ENCODE assay signal across 21 cellular contexts in genomic region chr13:75418186-75418843, GRCh38.
DNase-seq lines count a peak whose midpoint lies in the region; ATAC-seq, FAIRE-seq and TF ChIP-seq lines count a peak whose summit lies in the region.
"Had no signal": no experiment of that assay in that cellular context is flagged by ENCODE, and none has a peak within 500 bp of the region (broad histone marks: within the 10 kb centered on the region; RNA-seq: fewer than 3 reads in every experiment).

No MANE protein-coding gene starts in this region.

- H3K27me3 ChIP-seq in heart right ventricle (no peaks in the 10 kb centered on the region), pancreas (no peaks in the 10 kb centered on the region)
- H3K27me3 ChIP-seq: BLaER1 treated with 17β-estradiol and CSF1 and Interleukin-3, amounts not matched to agents 10 nM and 100 nM; Peyer's patch had no signal

- peak overlapping the region in 8 of 10 donors; percentile 19 to 80 (median 74) for H3K27ac ChIP-seq in heart right ventricle
- peak overlapping the region in 2 of 4 donors; percentile 12 to 17 for H3K27ac ChIP-seq in pancreas
- H3K27ac ChIP-seq in urinary bladder (ENCODE audit: low read depth), result peak overlapping the region; percentile 6
- H3K27ac ChIP-seq: A549, Peyer's patch had no signal

- H3K9me3 ChIP-seq in heart right ventricle (no peaks in the 10 kb centered on the region), pancreas (no peaks in the 10 kb centered on the region)
- H3K9me3 ChIP-seq: A549, Peyer's patch had no signal

- intact Hi-C loops in heart right ventricle (cut with DNase I), result loop anchor here in 1 of 10 donors (10.0 kb wide), 1 partner anchor 56 kb away; no protein-coding TSS in a partner anchor
- intact Hi-C loops in Right ventricle myocardium inferior (cut with DNase I), result loop anchor here (5.0 kb wide), 1 partner anchor 64 kb away; the partner anchor contains the start of gene TBC1D4
- intact Hi-C loops in pancreas (cut with DNase I), result no loop called here

- WGBS in heart right ventricle, 2 donors, result 44 to 49% methylated on average over 3 of the region's 3 CpGs
- 19 to 30% methylated on average over 3 of the region's 3 CpGs for WGBS in pancreas, 2 donors
- 93% methylated on average over 3 of the region's 3 CpGs for WGBS in urinary bladder

- H3K4me1 ChIP-seq in heart right ventricle (peaks cover 0 to 88% (median 52%) of the 10 kb centered on the region in 9 donors), pancreas (peaks cover 7 to 34% (median 30%) of the 10 kb centered on the region in 3 donors), urinary bladder (ENCODE audit: insufficient read depth) (no peaks in the 10 kb centered on the region)

- ATAC-seq in heart right ventricle (no peak), Right ventricle myocardium inferior (no peak), pancreas (peak; percentile 23 to 64 (median 30)), HG03460 (IDR thresholded peaks at IDR 0.05; ENCODE audit: unreplicated experiment) (no peak)
- ATAC-seq in activated CD4-positive, CD25-positive, alpha-beta regulatory T cell treated with anti-CD3 and anti-CD28 coated beads, Interleukin-2, amount 50 U/mL, for 24 hours, result no peak
- ATAC-seq: A549, GM12878 had no signal

- no peak for TF ChIP-seq CTCF in heart right ventricle (IDR thresholded peaks at IDR 0.05)
- TF ChIP-seq CTCF in pancreas (IDR thresholded peaks at IDR 0.05), result no peak

- H3K4me3 ChIP-seq in heart right ventricle, result no peak overlapping the region
- H3K4me3 ChIP-seq in pancreas, result no peak overlapping the region
- H3K4me3 ChIP-seq in urinary bladder (ENCODE audit: low read depth, low read length), result no peak overlapping the region
- H3K4me3 ChIP-seq: A549; BLaER1 treated with 17β-estradiol and CSF1 and Interleukin-3, amounts not matched to agents 10 nM and 100 nM; GM12878; Peyer's patch had no signal

- DNase-seq in heart right ventricle (no peak), Right ventricle myocardium inferior (ENCODE audit: missing footprints) (no peak), cerebellum (ENCODE audit: low spot score) (peak; percentile 11), pancreas (no peak), SKM-1 treated with dmso at 0.1 percent for 144 hours (lab: John Stamatoyannopoulos, UW; ENCODE audit: unreplicated experiment) (no peak)
- DNase-seq: DMS79 treated with DMSO at 0.1 percent for 48 hours, GDM1, HCEC 1CT, Karpas-422, MM.1S, NCI-H1092 treated with DMSO at 0.1 percent for 48 hours, NCI-H1694 treated with DMSO at 0.1 percent for 48 hours, NCI-H226, NCI-H524 treated with DMSO at 0.1 percent for 48 hours, Peyer's patch had no signal

- no peak for FAIRE-seq in pancreas (lab: Jason Lieb, UNC)
- FAIRE-seq: A549, GM12878 had no signal

- no peaks in the 10 kb centered on the region for H3K36me3 ChIP-seq in heart right ventricle
- H3K36me3 ChIP-seq in pancreas, result no peaks in the 10 kb centered on the region
- H3K36me3 ChIP-seq in urinary bladder (ENCODE audit: insufficient read depth), result no peaks in the 10 kb centered on the region
- H3K36me3 ChIP-seq: Peyer's patch had no signal

Comparison
In these comparisons a context has a peak if more than half of its experiments do, and no peak if none do; other contexts are left out.
1. ATAC-seq: peak in pancreas (4 of 4); none in heart right ventricle (0 of 8), Right ventricle myocardium inferior (single experiment), activated CD4-positive, CD25-positive, alpha-beta regulatory T cell treated with anti-CD3 and anti-CD28 coated beads, Interleukin-2, amount 50 U/mL, for 24 hours (0 of 2) and HG03460 (single experiment).